In genomic region chr19:11580665-11581418, GRCh38 we compare ENCODE assay signal across 10 cellular contexts. TPM values are rescaled to one million over a fixed set of nuclear protein-coding genes. Genes with fewer than 3 reads are reported as not detected.
A peak's percentile ranks its signal among the peaks of the same experiment; 100 is the strongest.
DNase-seq lines count a peak whose midpoint lies in the region; ATAC-seq and TF ChIP-seq lines count a peak whose summit lies in the region.
"Had no signal": no experiment of that assay in that cellular context is flagged by ENCODE, and none has a peak within 500 bp of the region (broad histone marks: within the 10 kb centered on the region; RNA-seq: fewer than 3 reads in every experiment).

No MANE protein-coding gene starts in this region.

- no peaks in the 10 kb centered on the region for H3K27me3 Mint-ChIP-seq in activated CD4-positive, alpha-beta memory T cell treated with anti-CD3 and anti-CD28 coated beads, Interleukin-2, amount 10 ng/mL, durations not matched to agents 7 days and 5 days

- H3K27ac Mint-ChIP-seq in activated CD4-positive, alpha-beta memory T cell treated with anti-CD3 and anti-CD28 coated beads, Interleukin-2, amount 10 ng/mL, durations not matched to agents 7 days and 5 days: peak overlapping the region; percentile 79

- DNase-seq in heart left ventricle: no peak
- DNase-seq in cardiac septum (ENCODE audit: low spot score): no peak
- no peak for DNase-seq in activated CD4-positive, alpha-beta memory T cell treated with anti-CD3 and anti-CD28 coated beads, Interleukin-2, amount 10 ng/mL, durations not matched to agents 7 days and 5 days
- DNase-seq in upper lobe of left lung: peak in 1 of 2 donors; percentile 58
- DNase-seq in aorta: no peak
- DNase-seq in activated CD4-positive, CD25-positive, alpha-beta regulatory T cell (lab: John Stamatoyannopoulos, UW): no peak
- no peak for DNase-seq in KBM-7
- DNase-seq: NCI-H1092 treated with DMSO at 0.1 percent for 48 hours, substantia nigra had no signal

- WGBS in heart left ventricle, 4 donors: 69 to 75% (median 73%) methylated on average over 10 of the region's 10 CpGs
- 69 to 73% methylated on average over 6 to 10 of the region's 10 CpGs for WGBS in gastroesophageal sphincter (ENCODE audit: low coverage in 1 of 2), 2 donors
- WGBS in upper lobe of left lung, 2 donors: 60 to 64% methylated on average over 10 of the region's 10 CpGs
- WGBS in aorta, 2 donors: 76 to 77% methylated on average over 10 of the region's 10 CpGs

- no peaks in the 10 kb centered on the region for H3K9me3 Mint-ChIP-seq in activated CD4-positive, alpha-beta memory T cell treated with anti-CD3 and anti-CD28 coated beads, Interleukin-2, amount 10 ng/mL, durations not matched to agents 7 days and 5 days

- H3K36me3 ChIP-seq in heart left ventricle: no peaks in the 10 kb centered on the region
- H3K36me3 ChIP-seq in gastroesophageal sphincter: no peaks in the 10 kb centered on the region
- H3K36me3 ChIP-seq in upper lobe of left lung: no peaks in the 10 kb centered on the region
- H3K36me3 ChIP-seq in aorta (ENCODE audit: control insufficient read depth in 1 of 2, insufficient read depth in 2 of 2, low read length in 1 of 2): no peaks in the 10 kb centered on the region

- in situ Hi-C loops in KBM-7 (cut with MboI; ENCODE audit: low pct_unique_long_range_greater_than_20kb, low sequenced_read_pairs): no loop called here

- ATAC-seq in heart left ventricle: peak in 3 of 4 donors; percentile 39 to 65 (median 60)
- peak; percentile 38 for ATAC-seq in gastroesophageal sphincter
- peak; percentile 19 to 34 for ATAC-seq in upper lobe of left lung (ENCODE audit: low FRiP score in 2 of 2)
- ATAC-seq in aorta (ENCODE audit: low FRiP score): no peak

- H3K27ac ChIP-seq in heart left ventricle (peak overlapping the region in 3 of 12 donors; percentile 5 to 87 (median 42)), gastroesophageal sphincter (peak overlapping the region in 1 of 4 donors; percentile 40), upper lobe of left lung (peak overlapping the region; percentile 57 to 86 (median 82)), aorta (ENCODE audit: low read depth in 1 of 2, low read length in 2 of 2) (no peak overlapping the region)

- peaks cover 27% of the 10 kb centered on the region for H3K4me1 Mint-ChIP-seq in activated CD4-positive, alpha-beta memory T cell treated with anti-CD3 and anti-CD28 coated beads, Interleukin-2, amount 10 ng/mL, durations not matched to agents 7 days and 5 days

- intact Hi-C loops in heart left ventricle (cut with DNase I): loop anchor here in 3 of 10 donors (10.0 kb wide), 3 partner anchors 46 to 286 kb away; partner anchors contain the start of genes CNN1 (in 1 of the 3) and TSPAN16 (in 1 of the 3)
- intact Hi-C loops in cardiac septum (cut with DNase I): loop anchor here (10.0 kb wide), 1 partner anchor 286 kb away; the partner anchor contains the start of gene TSPAN16
- intact Hi-C loops in aorta (cut with DNase I): no loop called here

- H3K4me1 ChIP-seq in heart left ventricle: peaks cover 0 to 76% (median 8%) of the 10 kb centered on the region in 12 donors
- H3K4me1 ChIP-seq in gastroesophageal sphincter: peaks cover 0 to 13% (median 4%) of the 10 kb centered on the region in 3 donors
- H3K4me1 ChIP-seq in upper lobe of left lung: peaks cover 37 to 46% (median 39%) of the 10 kb centered on the region in 4 donors
- no peaks in the 10 kb centered on the region for H3K4me1 ChIP-seq in aorta (ENCODE audit: control insufficient read depth in 1 of 2, insufficient read depth in 2 of 2, low read length in 2 of 2)

- H3K4me3 Mint-ChIP-seq in activated CD4-positive, alpha-beta memory T cell treated with anti-CD3 and anti-CD28 coated beads, Interleukin-2, amount 10 ng/mL, durations not matched to agents 7 days and 5 days: peak overlapping the region; percentile 51

- TF ChIP-seq POLR2A in heart left ventricle (IDR thresholded peaks at IDR 0.05) (no peak), gastroesophageal sphincter (IDR thresholded peaks at IDR 0.05) (no peak), upper lobe of left lung (IDR thresholded peaks at IDR 0.05) (peak in 1 of 4 donors; percentile 43)

- TF ChIP-seq CTCF in heart left ventricle (IDR thresholded peaks at IDR 0.05) (no peak), gastroesophageal sphincter (IDR thresholded peaks at IDR 0.05) (no peak), upper lobe of left lung (IDR thresholded peaks at IDR 0.05) (no peak)

- CTCF ChIA-PET in activated CD4-positive, alpha-beta memory T cell treated with anti-CD3 and anti-CD28 coated beads, Interleukin-2, amount 10 ng/mL, durations not matched to agents 7 days and 5 days (lab: Charles Lee): interaction anchor here (0.5 to 1.8 kb wide), 7 partner anchors 20 to 199 kb away, joined by 3 to 10 read pairs (median 4); partner anchors contain the start of gene ELOF1

- no peaks in the 10 kb centered on the region for H3K9me3 ChIP-seq in heart left ventricle
- H3K9me3 ChIP-seq in gastroesophageal sphincter: no peaks in the 10 kb centered on the region
- H3K9me3 ChIP-seq in upper lobe of left lung: no peaks in the 10 kb centered on the region
- H3K9me3 ChIP-seq in aorta (ENCODE audit: control insufficient read depth, low read length): no peaks in the 10 kb centered on the region

- TF ChIP-seq EP300 in gastroesophageal sphincter (IDR thresholded peaks at IDR 0.05) (no peak), upper lobe of left lung (IDR thresholded peaks at IDR 0.05) (peak in 1 of 4 donors; percentile 21)

- peaks cover 0 to 22% (median 7%) of the 10 kb centered on the region in 9 donors for H3K27me3 ChIP-seq in heart left ventricle
- peaks cover 26% of the 10 kb centered on the region for H3K27me3 ChIP-seq in gastroesophageal sphincter
- H3K27me3 ChIP-seq in upper lobe of left lung: peaks cover 0 to 4% (median 0%) of the 10 kb centered on the region in 4 donors
- H3K27me3 ChIP-seq in aorta (ENCODE audit: control insufficient read depth in 1 of 2, insufficient read depth in 2 of 2, low read length in 1 of 2): no peaks in the 10 kb centered on the region

- H3K36me3 Mint-ChIP-seq in activated CD4-positive, alpha-beta memory T cell treated with anti-CD3 and anti-CD28 coated beads, Interleukin-2, amount 10 ng/mL, durations not matched to agents 7 days and 5 days (ENCODE audit: low read depth): no peaks in the 10 kb centered on the region

- H3K4me3 ChIP-seq in heart left ventricle: peak overlapping the region in 1 of 12 donors; percentile 23
- H3K4me3 ChIP-seq in gastroesophageal sphincter: no peak overlapping the region
- no peak overlapping the region for H3K4me3 ChIP-seq in upper lobe of left lung
- no peak overlapping the region for H3K4me3 ChIP-seq in aorta (ENCODE audit: low read length in 2 of 2)

- POLR2A ChIA-PET in activated CD4-positive, alpha-beta memory T cell treated with anti-CD3 and anti-CD28 coated beads, Interleukin-2, amount 10 ng/mL, durations not matched to agents 7 days and 5 days (lab: Charles Lee): interaction anchor here (1.4 to 1.5 kb wide), 2 partner anchors 20 to 22 kb away, joined by 5 to 9 read pairs; partner anchors contain the start of gene ELOF1

RNA-seq across cellular contexts. Expression of gene ACP5, which starts 3.4 kb away (rescaled TPM):
- total RNA-seq in heart left ventricle (10 to 100 TPM in 2 of 9 donors, 1 to 10 TPM in 6, under 1 TPM in 1; 0.56 to 54.1 (median 3.3) TPM), cardiac septum (1.5 TPM), gastroesophageal sphincter (10 to 100 TPM in 2 of 4 donors, 1 to 10 TPM in 2; 4.4 to 12.0 (median 9.8) TPM), upper lobe of left lung (100 to 1,000 TPM; 169 to 650 (median 349) TPM), aorta (10 to 100 TPM; 12.6 to 13.1 TPM)
- polyA plus RNA-seq in heart left ventricle (1 to 10 TPM; 1.6 to 1.9 TPM), aorta (10 to 100 TPM in 1 of 2 donors, 1 to 10 TPM in 1; 5.2 to 45.3 TPM)
- 10 to 100 TPM; 21.3 to 21.4 TPM for total RNA-seq in activated CD4-positive, alpha-beta memory T cell treated with anti-CD3 and anti-CD28 coated beads, Interleukin-2, amount 10 ng/mL, durations not matched to agents 7 days and 5 days

RNA-seq across cellular contexts. Expression of gene ZNF627, which starts 16.4 kb away (rescaled TPM):
- total RNA-seq in heart left ventricle (1 to 10 TPM; 3.5 to 9.2 (median 6.0) TPM), cardiac septum (6.4 TPM), gastroesophageal sphincter (10 to 100 TPM in 3 of 4 donors, 1 to 10 TPM in 1; 9.6 to 18.0 (median 10.4) TPM), upper lobe of left lung (10 to 100 TPM in 3 of 6 donors, 1 to 10 TPM in 3; 3.9 to 14.8 (median 10.2) TPM), aorta (10 to 100 TPM in 1 of 2 donors, 1 to 10 TPM in 1; 7.1 to 12.2 TPM)
- polyA plus RNA-seq in heart left ventricle (1 to 10 TPM; 2.5 to 4.6 TPM), aorta (1 to 10 TPM; 2.5 to 5.6 TPM)
- 1 to 10 TPM; 6.1 to 6.7 TPM for total RNA-seq in activated CD4-positive, alpha-beta memory T cell treated with anti-CD3 and anti-CD28 coated beads, Interleukin-2, amount 10 ng/mL, durations not matched to agents 7 days and 5 days

RNA-seq across cellular contexts. Expression of gene ELOF1, which starts 21.8 kb away (rescaled TPM):
- 10 to 100 TPM; 25.0 to 41.5 (median 27.7) TPM for total RNA-seq in heart left ventricle
- 10 to 100 TPM; 47.5 to 70.3 TPM for polyA plus RNA-seq in heart left ventricle
- 32.1 TPM for total RNA-seq in cardiac septum
- 10 to 100 TPM; 49.7 to 50.2 TPM for total RNA-seq in activated CD4-positive, alpha-beta memory T cell treated with anti-CD3 and anti-CD28 coated beads, Interleukin-2, amount 10 ng/mL, durations not matched to agents 7 days and 5 days
- 10 to 100 TPM; 19.1 to 49.4 (median 32.0) TPM for total RNA-seq in gastroesophageal sphincter
- 10 to 100 TPM; 21.0 to 58.3 (median 42.9) TPM for total RNA-seq in upper lobe of left lung
- 10 to 100 TPM; 30.9 to 33.6 TPM for total RNA-seq in aorta
- 10 to 100 TPM; 37.8 to 75.4 TPM for polyA plus RNA-seq in aorta

RNA-seq across cellular contexts. Expression of gene CNN1, which starts 42.2 kb away (rescaled TPM):
- 100 to 1,000 TPM in 6 of 9 donors, 10 to 100 TPM in 3; 68.6 to 979 (median 145) TPM for total RNA-seq in heart left ventricle
- polyA plus RNA-seq in heart left ventricle: 100 to 1,000 TPM; 306 to 426 TPM
- 236 TPM for total RNA-seq in cardiac septum
- total RNA-seq in activated CD4-positive, alpha-beta memory T cell treated with anti-CD3 and anti-CD28 coated beads, Interleukin-2, amount 10 ng/mL, durations not matched to agents 7 days and 5 days: not detected
- total RNA-seq in gastroesophageal sphincter: 1,000 to 10,000 TPM; 2,283 to 3,774 (median 3,072) TPM
- 10 to 100 TPM in 5 of 6 donors, 1 to 10 TPM in 1; 3.1 to 47.9 (median 20.7) TPM for total RNA-seq in upper lobe of left lung
- total RNA-seq in aorta: 1,000 to 10,000 TPM in 1 of 2 donors, 100 to 1,000 TPM in 1; 406 to 1,055 TPM
- polyA plus RNA-seq in aorta: 100 to 1,000 TPM; 547 to 569 TPM

RNA-seq across cellular contexts. Expression of gene ECSIT, which starts 51.9 kb away (rescaled TPM):
- total RNA-seq in heart left ventricle (100 to 1,000 TPM in 8 of 9 donors, 10 to 100 TPM in 1; 69.7 to 207 (median 131) TPM), cardiac septum (92.9 TPM), gastroesophageal sphincter (10 to 100 TPM; 50.1 to 88.3 (median 65.2) TPM), upper lobe of left lung (10 to 100 TPM; 32.1 to 77.5 (median 48.6) TPM), aorta (10 to 100 TPM; 27.7 to 27.8 TPM)
- polyA plus RNA-seq in heart left ventricle (100 to 1,000 TPM; 157 to 242 TPM), aorta (10 to 100 TPM; 39.9 to 72.5 TPM)
- 10 to 100 TPM; 24.8 to 26.8 TPM for total RNA-seq in activated CD4-positive, alpha-beta memory T cell treated with anti-CD3 and anti-CD28 coated beads, Interleukin-2, amount 10 ng/mL, durations not matched to agents 7 days and 5 days

Comparison
In these comparisons a context has a peak if more than half of its experiments do, and no peak if none do; other contexts are left out.
1. H3K27ac ChIP-seq: peak in upper lobe of left lung (4 of 4); none in aorta (0 of 2).